8 cellular contexts compared by ENCODE assay signal in genomic region chr3:12194209-12194608, GRCh38. TPM values are rescaled to one million over a fixed set of nuclear protein-coding genes. Genes with fewer than 3 reads are reported as not detected.
DNase-seq lines count a peak whose midpoint lies in the region; ATAC-seq, FAIRE-seq and TF ChIP-seq lines count a peak whose summit lies in the region.

No MANE protein-coding gene starts in this region.

- peaks cover 31% of the 10 kb centered on the region for H3K4me1 Mint-ChIP-seq in astrocyte (ENCODE audit: low read depth, unreplicated experiment)

- peaks cover 4% of the 10 kb centered on the region for H3K27me3 Mint-ChIP-seq in astrocyte (ENCODE audit: low read depth, unreplicated experiment)

- peak overlapping the region; percentile 89 for H3K27ac ChIP-seq in astrocyte (ENCODE audit: low read depth, low read length)

- no peaks in the 10 kb centered on the region for H3K36me3 ChIP-seq in astrocyte (ENCODE audit: insufficient read depth, low read length)

- no peaks in the 10 kb centered on the region for H3K9me3 ChIP-seq in astrocyte (ENCODE audit: insufficient read depth, low read depth, low read length)

- H3K27ac Mint-ChIP-seq in astrocyte (ENCODE audit: unreplicated experiment) = peak overlapping the region; percentile 96

- peaks cover 2% of the 10 kb centered on the region for H3K36me3 Mint-ChIP-seq in astrocyte (ENCODE audit: low read depth, unreplicated experiment)

- H3K4me3 ChIP-seq in astrocyte (ENCODE audit: insufficient read depth, low read depth, low read length) = no peak overlapping the region

- H3K4me2 ChIP-seq in astrocyte (ENCODE audit: low read length) = peak overlapping the region; percentile 77

- in situ Hi-C loops in ACHN (cut with HindIII; ENCODE audit: low pct_ligation_motif_present, low pct_unique_long_range_greater_than_20kb, low sequenced_read_pairs) = no loop called here

- peak; percentile 65 for FAIRE-seq in astrocyte (lab: Jason Lieb, UNC)

- no peak overlapping the region for H2AFZ ChIP-seq in astrocyte (ENCODE audit: low read depth, low read length)

- no peak for TF ChIP-seq CTCF in astrocyte (IDR thresholded peaks at IDR 0.05; ENCODE audit: insufficient read depth, low read depth, low read length)

- H3K9me3 Mint-ChIP-seq in astrocyte (ENCODE audit: unreplicated experiment) = peaks cover 4% of the 10 kb centered on the region

- peak; percentile 14 for ATAC-seq in GM18907 (IDR thresholded peaks at IDR 0.05; ENCODE audit: unreplicated experiment)

- no peaks in the 10 kb centered on the region for H4K20me1 ChIP-seq in astrocyte (ENCODE audit: insufficient read depth, low read length)

- H3K4me3 Mint-ChIP-seq in astrocyte (ENCODE audit: unreplicated experiment) = no peak overlapping the region

- peaks cover 27% of the 10 kb centered on the region for H3K4me1 ChIP-seq in astrocyte (ENCODE audit: insufficient read depth, low read length)

- peak overlapping the region; percentile 53 for H3K9ac ChIP-seq in astrocyte (ENCODE audit: low read length)

- H3K27me3 ChIP-seq in astrocyte (ENCODE audit: insufficient read depth, low read length) = no peaks in the 10 kb centered on the region

- DNase-seq in ACHN = peak; percentile 83
- DNase-seq in KG1 (lab: John Stamatoyannopoulos, UW) = peak; percentile 48
- peak; percentile 91 for DNase-seq in astrocyte (ENCODE audit: low read depth)
- DNase-seq in lung microvascular endothelial cell (ENCODE audit: low read depth in 2 of 2) = peak; percentile 30 to 57
- DNase-seq in amniotic stem cell (lab: John Stamatoyannopoulos, UW) = no peak
- no peak for DNase-seq in cerebellum (ENCODE audit: low spot score)
- no peak for DNase-seq in NCI-H1092 treated with DMSO at 0.1 percent for 48 hours (lab: John Stamatoyannopoulos, UW)

- H3K79me2 ChIP-seq in astrocyte (ENCODE audit: insufficient read depth, low read length) = no peaks in the 10 kb centered on the region

RNA-seq across cellular contexts. Expression of gene TIMP4, which starts 35.5 kb away (rescaled TPM):
- total RNA-seq in astrocyte (2.0 and 2.9 TPM in 2 replicates), lung microvascular endothelial cell (0.40 and 0.65 TPM in 2 replicates), cerebellum (17.6 TPM)

Comparison
In these comparisons a context has a peak if more than half of its experiments do, and no peak if none do; other contexts are left out.
1. DNase-seq: peak in ACHN (single experiment), KG1 (single experiment), astrocyte (single experiment) and lung microvascular endothelial cell (2 of 2); none in amniotic stem cell (single experiment), cerebellum (single experiment) and NCI-H1092 treated with DMSO at 0.1 percent for 48 hours (single experiment).